Comparison of ENCODE assay signal across 20 cellular contexts in genomic region chr20:38608188-38608587, GRCh38. TPM values are rescaled to one million over a fixed set of nuclear protein-coding genes. Genes with fewer than 3 reads are reported as not detected.
DNase-seq lines count a peak whose midpoint lies in the region; ATAC-seq, FAIRE-seq and TF ChIP-seq lines count a peak whose summit lies in the region.
"Had no signal": no experiment of that assay in that cellular context is flagged by ENCODE, and none has a peak within 500 bp of the region (broad histone marks: within the 10 kb centered on the region; RNA-seq: fewer than 3 reads in every experiment).

No MANE protein-coding gene starts in this region.

- no peak overlapping the region for H3K23ac ChIP-seq in H1 (ENCODE audit: insufficient read length)
- H3K23ac ChIP-seq in mesendoderm (ENCODE audit: low read length), result no peak overlapping the region

- H3K4me1 Mint-ChIP-seq in GM23338, result peaks cover 18% of the 10 kb centered on the region; the same call in 2 of the 3 replicates
- H3K4me1 Mint-ChIP-seq: CD4-positive, CD25-positive, alpha-beta regulatory T cell had no signal

- WGBS in H1 (ENCODE audit: extremely low coverage in 1 of 2, insufficient coverage in 1 of 2, insufficient read length in 1 of 2, insufficient replicate concordance in 2 of 2, low coverage in 1 of 2, low lambda C conversion rate in 2 of 2, missing lambda C conversion rate in 1 of 2), 2 experiments, result 69% methylated on average over 4 of the region's 4 CpGs; no CpG with 5 or more reads in 1 of the 2 experiments
- no CpG with 5 or more reads among the region's 4 CpGs for WGBS in mesendoderm (ENCODE audit: extremely low coverage, insufficient coverage, low lambda C conversion rate)

- H4K91ac ChIP-seq in H1 (replicated peaks; ENCODE audit: insufficient read length, low read length), result peak overlapping the region; percentile 51

- no peak overlapping the region for H3K14ac ChIP-seq in H1 (ENCODE audit: insufficient read length)

- no peak overlapping the region for H3K4ac ChIP-seq in H1 (replicated peaks; ENCODE audit: insufficient read length, low read depth, low read length)
- peak overlapping the region; percentile 6 for H3K4ac ChIP-seq in mesendoderm (ENCODE audit: low read depth, low read length)

- no peaks in the 10 kb centered on the region for H3K36me3 Mint-ChIP-seq in GM23338 (ENCODE audit: low read depth)
- H3K36me3 Mint-ChIP-seq: CD4-positive, CD25-positive, alpha-beta regulatory T cell; IgD-negative memory B cell had no signal

- H3K79me1 ChIP-seq in H1 (ENCODE audit: low read depth, low read length) (no peaks in the 10 kb centered on the region), mesendoderm (ENCODE audit: low read length) (peaks cover 12% of the 10 kb centered on the region)

- H3K56ac ChIP-seq in H1 (replicated peaks; ENCODE audit: insufficient read length, low read depth, low read length) (no peak overlapping the region), mesendoderm (ENCODE audit: low read length) (peak overlapping the region; percentile 64)

- H3K4me2 ChIP-seq in GM23338 (no peak overlapping the region), H1 (ENCODE audit: insufficient read depth in 1 of 2, low read depth in 2 of 2, low read length in 2 of 2) (no peak overlapping the region), mesendoderm (ENCODE audit: low read length) (no peak overlapping the region)

- no peaks in the 10 kb centered on the region for H3K27me3 Mint-ChIP-seq in GM23338 (ENCODE audit: insufficient read depth, low read depth, poor library complexity)

- no peaks in the 10 kb centered on the region for H3F3A ChIP-seq in GM23338 (replicated peaks; ENCODE audit: low read depth)

- peak overlapping the region; percentile 50; the same call in 1 of the 2 replicates for H2BK12ac ChIP-seq in H1 (ENCODE audit: low read depth, low read length)

- no peak for TF ChIP-seq POLR2A in H1 (IDR thresholded peaks at IDR 0.05; ENCODE audit: control extremely low read depth in 1 of 2, low read depth in 2 of 2, low read length in 2 of 2)

- H3K9ac ChIP-seq in H1 (replicated peaks in 1 of 4; ENCODE audit: extremely low read depth in 1 of 4, low read depth in 3 of 4, low read length in 3 of 4) (no peak overlapping the region), mesendoderm (ENCODE audit: low read length) (peak overlapping the region; percentile 10)

- no peak overlapping the region for H3K27ac ChIP-seq in GM23338 (ENCODE audit: low read depth)
- H3K27ac ChIP-seq in H1 (ENCODE audit: low read depth, low read length), result no peak overlapping the region
- peak overlapping the region; percentile 50 for H3K27ac ChIP-seq in mesendoderm (ENCODE audit: low read depth, low read length)
- H3K27ac ChIP-seq in upper lobe of right lung, result no peak overlapping the region

- H2AK5ac ChIP-seq in H1 (ENCODE audit: low read depth, low read length), result no peak overlapping the region
- H2AK5ac ChIP-seq in mesendoderm (ENCODE audit: low read length), result peak overlapping the region; percentile 7

- H2BK120ac ChIP-seq in H1 (replicated peaks; ENCODE audit: low read depth, low read length), result peak overlapping the region; percentile 38
- H2BK120ac ChIP-seq in mesendoderm (ENCODE audit: low read depth, low read length), result peak overlapping the region; percentile 47

- no peaks in the 10 kb centered on the region for H3K79me2 ChIP-seq in GM23338 (replicated peaks; ENCODE audit: insufficient read depth)
- no peaks in the 10 kb centered on the region for H3K79me2 ChIP-seq in H1 (ENCODE audit: control insufficient read depth in 1 of 2, insufficient read depth in 2 of 2, low read length in 2 of 2)
- H3K79me2 ChIP-seq in mesendoderm (ENCODE audit: control insufficient read depth, insufficient read depth, low read length), result peaks cover 20% of the 10 kb centered on the region

- peak; percentile 35; the same call in 2 of the 3 replicates for ATAC-seq in GM23338
- peak; percentile 40 for ATAC-seq in upper lobe of right lung
- ATAC-seq in GM18907 (IDR thresholded peaks at IDR 0.05; ENCODE audit: unreplicated experiment), result no peak
- no peak for ATAC-seq in GM18520 (IDR thresholded peaks at IDR 0.05; ENCODE audit: unreplicated experiment)
- ATAC-seq: GM12878 had no signal

- POLR2A ChIA-PET in H1 (lab: Charles Lee; ENCODE audit: partially characterized antibody), result no interaction called here

- intact Hi-C loops in upper lobe of right lung (cut with DNase I), result no loop called here

- TF ChIP-seq CTCF in GM23338 (conservative IDR thresholded peaks at IDR 0.05; ENCODE audit: low read depth in 2 of 2) (no peak), H1 (IDR thresholded peaks at IDR 0.05; ENCODE audit: control extremely low read depth in 1 of 3, insufficient read depth in 1 of 3, low read depth in 1 of 3, low read length in 3 of 3) (no peak), upper lobe of right lung (IDR thresholded peaks at IDR 0.05) (no peak)

- H3K36me3 ChIP-seq in GM23338 (ENCODE audit: insufficient read depth) (no peaks in the 10 kb centered on the region), H1 (ENCODE audit: control insufficient read depth in 2 of 4, insufficient read depth in 4 of 4, low read length in 3 of 4) (no peaks in the 10 kb centered on the region), mesendoderm (ENCODE audit: control insufficient read depth, insufficient read depth, low read length) (no peaks in the 10 kb centered on the region), upper lobe of right lung (no peaks in the 10 kb centered on the region)

- H3K4me1 ChIP-seq in GM23338 (ENCODE audit: insufficient read depth) (peaks cover 6% of the 10 kb centered on the region), H1 (replicated peaks in 1 of 4; ENCODE audit: control insufficient read depth in 3 of 4, insufficient read depth in 4 of 4, low read length in 3 of 4) (no peaks in the 10 kb centered on the region; a peak in 2 of 7 replicates), mesendoderm (ENCODE audit: control insufficient read depth, low read depth, low read length) (peaks cover 29% of the 10 kb centered on the region), upper lobe of right lung (no peaks in the 10 kb centered on the region)

- no peak for TF ChIP-seq EP300 in H1 (IDR thresholded peaks at IDR 0.05; ENCODE audit: borderline replicate concordance in 1 of 2, low read depth in 2 of 2, low read length in 2 of 2)

- H4K5ac ChIP-seq in H1 (ENCODE audit: insufficient read length, low read depth, low read length) (no peak overlapping the region), mesendoderm (ENCODE audit: low read length) (no peak overlapping the region)

- no peak for FAIRE-seq in H1 (lab: Jason Lieb, UNC)
- FAIRE-seq: GM12878, GM18507, H54 had no signal

- no peak overlapping the region for H2BK5ac ChIP-seq in H1 (ENCODE audit: low read depth, low read length)
- H2BK5ac ChIP-seq in mesendoderm (ENCODE audit: low read length), result peak overlapping the region; percentile 1

- H2AFZ ChIP-seq in GM23338 (peak overlapping the region; percentile 56; the same call in 1 of the 2 replicates), H1 (ENCODE audit: low read length) (no peak overlapping the region)

- 0 out of 2 replicates have a peak, but pooled peaks cover 3% of the 10 kb centered on the region for H3K9me2 ChIP-seq in GM23338 (ENCODE audit: insufficient read depth)

- H3K18ac ChIP-seq in H1 (ENCODE audit: extremely low read depth, low read length), result no peak overlapping the region
- H3K18ac ChIP-seq in mesendoderm (ENCODE audit: low read length), result peak overlapping the region; percentile 63

- H3K27me3 ChIP-seq in GM23338 (ENCODE audit: insufficient read depth) (no peaks in the 10 kb centered on the region), H1 (replicated peaks in 1 of 4; ENCODE audit: control insufficient read depth in 3 of 4, extremely low read depth in 1 of 4, insufficient read depth in 3 of 4, low read length in 3 of 4) (no peaks in the 10 kb centered on the region), mesendoderm (ENCODE audit: insufficient read depth, low read length, poor library complexity) (no peaks in the 10 kb centered on the region), upper lobe of right lung (peaks cover 9% of the 10 kb centered on the region)

- peak; percentile 15 for DNase-seq in GM23338 (ENCODE audit: low spot score)
- no peak for DNase-seq in H1 (ENCODE audit: low read depth in 1 of 2, low spot score in 2 of 2)
- peak; percentile 77 for DNase-seq in mesendoderm
- no peak for DNase-seq in upper lobe of right lung
- no peak for DNase-seq in LoVo (ENCODE audit: low spot score)
- DNase-seq in C1 segment of cervical spinal cord (lab: John Stamatoyannopoulos, UW), result no peak
- DNase-seq: CD4-positive, CD25-positive, alpha-beta regulatory T cell; DMS53; KG1 had no signal

- H3K23me2 ChIP-seq in H1 (ENCODE audit: low read depth, low read length), result no peaks in the 10 kb centered on the region

- H3K4me3 ChIP-seq in GM23338, result no peak overlapping the region
- H3K4me3 ChIP-seq in H1 (ENCODE audit: extremely low read depth in 1 of 4, insufficient read depth in 2 of 4, low read depth in 3 of 4, low read length in 4 of 4), result no peak overlapping the region
- no peak overlapping the region for H3K4me3 ChIP-seq in mesendoderm (ENCODE audit: low read length)
- H3K4me3 ChIP-seq in upper lobe of right lung, result no peak overlapping the region
- H3K4me3 ChIP-seq: GM12878 had no signal

- H4K8ac ChIP-seq in H1 (ENCODE audit: extremely low read depth, insufficient read depth, low read length) (no peak overlapping the region), mesendoderm (ENCODE audit: low read depth, low read length) (peak overlapping the region; percentile 17)

- TF ChIP-seq RAD21 in H1 (IDR thresholded peaks at IDR 0.05 in 1 of 2, conservative IDR thresholded peaks at IDR 0.05 in 1 of 2; ENCODE audit: low read depth in 2 of 2, low read length in 2 of 2), result no peak

- no peak overlapping the region for H2BK15ac ChIP-seq in H1 (ENCODE audit: low read length)
- peak overlapping the region; percentile 21 for H2BK15ac ChIP-seq in mesendoderm (replicated peaks; ENCODE audit: low read depth)

- CTCF ChIA-PET in H1 (lab: Charles Lee; ENCODE audit: partially characterized antibody), result no interaction called here

- H4K20me1 ChIP-seq in GM23338 (replicated peaks; ENCODE audit: insufficient read depth) (no peaks in the 10 kb centered on the region), H1 (replicated peaks in 1 of 2; ENCODE audit: control insufficient read depth in 1 of 2, insufficient read depth in 2 of 2, low read length in 2 of 2) (no peaks in the 10 kb centered on the region)

- H3K27ac Mint-ChIP-seq in GM23338, result 0 out of 2 replicates have a peak overlapping the region, but pooled peaks have one; percentile 11
- H3K27ac Mint-ChIP-seq: IgD-negative memory B cell had no signal

- no peaks in the 10 kb centered on the region for H3K9me3 Mint-ChIP-seq in GM23338
- H3K9me3 Mint-ChIP-seq: IgD-negative memory B cell had no signal

- H3K4me3 Mint-ChIP-seq in GM23338, result no peak overlapping the region
- H3K4me3 Mint-ChIP-seq: CD4-positive, CD25-positive, alpha-beta regulatory T cell had no signal

- H3K9me3 ChIP-seq in H1 (ENCODE audit: insufficient read depth in 2 of 2, low read depth in 1 of 2, low read length in 1 of 2), result no peaks in the 10 kb centered on the region
- no peaks in the 10 kb centered on the region for H3K9me3 ChIP-seq in upper lobe of right lung

- no peak overlapping the region for H2BK20ac ChIP-seq in H1 (ENCODE audit: low read length)

RNA-seq across cellular contexts. Expression of gene ARHGAP40, which starts 6.6 kb away (rescaled TPM):
- 0.21 and 1.5 TPM in 2 replicates for total RNA-seq in GM23338 (2014; rRNA removed; shearing (Covaris generic))
- 0.30 TPM in 1 of 2 replicates, not detected in the other for polyA plus RNA-seq in GM23338 (2016; fragmentation: Nextera tagmentation; extraction: Ambion mirVana)
- 0.74 and 0.86 TPM in 2 replicates for total RNA-seq in H1 (2021; fragmentation: NEBNext Ultra II Directional; extraction: Animal tissue kit (Norgen Biotek cat#: 25700))
- polyA plus RNA-seq in H1 (2011; rRNA removed), result 0.69 and 1.4 TPM in 2 replicates
- polyA plus RNA-seq in H1 (2011; cell fraction: cytosol; rRNA removed), result 0.94 TPM
- polyA plus RNA-seq in H1 (2011; cell fraction: nucleus; rRNA removed), result 2.7 TPM
- 1.0 to 1.5 TPM (median 1.2 TPM) in 4 replicates for polyA plus RNA-seq in H1 (2012, experiment 1 of 2)
- polyA plus RNA-seq in H1 (2012, experiment 2 of 2), result 0.77 TPM
- polyA plus RNA-seq in H1 (2013, experiment 1 of 2), result 0.45 TPM
- polyA plus RNA-seq in H1 (2013, experiment 2 of 2), result 0.42 TPM
- polyA minus RNA-seq in H1 (2011; rRNA and poly(A)+ RNA removed), result 0.44 and 0.71 TPM in 2 replicates
- polyA minus RNA-seq in H1 (2011; cell fraction: cytosol; rRNA and poly(A)+ RNA removed), result not detected
- polyA minus RNA-seq in H1 (2011; cell fraction: nucleus; rRNA and poly(A)+ RNA removed), result 0.40 TPM
- polyA plus RNA-seq in mesendoderm (2013, experiment 1 of 2), result 12.3 TPM
- 13.1 TPM for polyA plus RNA-seq in mesendoderm (2013, experiment 2 of 2)
- total RNA-seq in upper lobe of right lung, result 0.72 TPM
- total RNA-seq: A673; CD4-positive, CD25-positive, alpha-beta regulatory T cell; Daoy; G401; HT-29 had no signal
- polyA plus RNA-seq: BJ; CD4-positive, CD25-positive, alpha-beta regulatory T cell; IgD-negative memory B cell had no signal

RNA-seq across cellular contexts. Expression of gene ADIG, which starts 27.2 kb away (rescaled TPM):
- total RNA-seq in GM23338 (2014; rRNA removed; shearing (Covaris generic)), result not detected in 2 replicates
- polyA plus RNA-seq in GM23338 (2016; fragmentation: Nextera tagmentation; extraction: Ambion mirVana), result not detected in 2 replicates
- not detected in 2 replicates for total RNA-seq in H1 (2021; fragmentation: NEBNext Ultra II Directional; extraction: Animal tissue kit (Norgen Biotek cat#: 25700))
- polyA plus RNA-seq in H1 (2011; rRNA removed), result not detected in 2 replicates
- not detected for polyA plus RNA-seq in H1 (2011; cell fraction: cytosol; rRNA removed)
- polyA plus RNA-seq in H1 (2011; cell fraction: nucleus; rRNA removed), result not detected
- polyA plus RNA-seq in H1 (2012, experiment 1 of 2), result not detected in 4 replicates
- polyA plus RNA-seq in H1 (2012, experiment 2 of 2), result not detected
- polyA plus RNA-seq in H1 (2013, experiment 1 of 2), result not detected
- polyA plus RNA-seq in H1 (2013, experiment 2 of 2), result not detected
- not detected in 2 replicates for polyA minus RNA-seq in H1 (2011; rRNA and poly(A)+ RNA removed)
- polyA minus RNA-seq in H1 (2011; cell fraction: cytosol; rRNA and poly(A)+ RNA removed), result not detected
- polyA minus RNA-seq in H1 (2011; cell fraction: nucleus; rRNA and poly(A)+ RNA removed), result not detected
- not detected for polyA plus RNA-seq in mesendoderm (2013, experiment 1 of 2)
- not detected for polyA plus RNA-seq in mesendoderm (2013, experiment 2 of 2)
- not detected for total RNA-seq in upper lobe of right lung
- total RNA-seq: A673; CD4-positive, CD25-positive, alpha-beta regulatory T cell; Daoy; G401; GM12878; HT-29 had no signal
- polyA plus RNA-seq: BJ; CD4-positive, CD25-positive, alpha-beta regulatory T cell; GM12878; IgD-negative memory B cell had no signal

Comparison
In these comparisons a context has a peak if more than half of its experiments do, and no peak if none do; other contexts are left out.
1. ATAC-seq: peak in GM23338 (single experiment) and upper lobe of right lung (single experiment); none in GM18907 (single experiment) and GM18520 (single experiment).
2. DNase-seq: peak in GM23338 (single experiment) and mesendoderm (single experiment); none in H1 (0 of 2), upper lobe of right lung (single experiment), LoVo (single experiment) and C1 segment of cervical spinal cord (0 of 14).